In the genomic region with DNA sequence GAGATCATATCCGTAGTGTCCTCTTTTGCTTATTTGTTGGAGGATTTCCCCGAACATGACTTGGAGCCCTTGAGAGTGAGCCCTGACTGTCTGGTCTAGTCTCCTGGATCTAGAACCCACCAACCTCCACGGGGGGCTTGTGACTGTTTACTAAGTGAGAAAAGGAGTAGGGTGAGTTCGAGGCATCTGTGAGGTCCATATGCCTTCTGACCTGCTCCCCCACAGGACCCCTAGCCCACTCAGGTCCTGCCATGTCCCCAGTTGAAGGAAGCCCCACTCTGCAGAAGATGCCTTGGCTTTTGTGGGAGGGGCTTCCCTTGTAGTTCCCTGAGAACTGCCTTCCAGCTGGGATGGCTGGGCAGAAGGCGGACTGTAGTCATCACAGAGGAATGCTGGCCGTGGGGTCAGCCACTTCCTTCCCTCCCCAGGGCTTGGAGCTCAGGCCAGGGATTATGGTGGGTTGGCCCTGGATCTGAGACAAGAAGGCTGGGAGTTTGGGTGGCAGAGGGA, we compare ENCODE assay signal across 8 cellular contexts. TPM values are rescaled to one million over a fixed set of nuclear protein-coding genes. Genes with fewer than 3 reads are reported as not detected.
A peak's percentile ranks its signal among the peaks of the same experiment; 100 is the strongest.
DNase-seq lines count a peak whose midpoint lies in the region; ATAC-seq and TF ChIP-seq lines count a peak whose summit lies in the region.

No MANE protein-coding gene starts in this region.

- no peaks in the 10 kb centered on the region for H3K36me3 Mint-ChIP-seq in activated naive CD4-positive, alpha-beta T cell treated with anti-CD3 and anti-CD28 coated beads, Interleukin-2, amount 50 U/mL, for 72 hours

- CTCF ChIA-PET in HEK293 (lab: Yijun Ruan, JAX): interaction anchor here (0.6 to 7.7 kb wide), 11 partner anchors 9 to 432 kb away, joined by 3 to 140 read pairs (median 5); no protein-coding TSS in a partner anchor

- peaks cover 4% of the 10 kb centered on the region for H3K4me1 ChIP-seq in HEK293 (ENCODE audit: control insufficient read depth, insufficient read depth, low read length)

- intact Hi-C loops in cardiac septum (cut with DNase I) (loop anchor here (2.0 to 5.0 kb wide), 3 partner anchors 87 to 270 kb away; partner anchors contain the start of genes P4HA2 and SLC22A4), posterior vena cava (cut with DNase I) (loop anchor here in 1 of 2 donors (10.0 kb wide), 2 partner anchors 73 to 113 kb away; no protein-coding TSS in a partner anchor)

- no peaks in the 10 kb centered on the region for H3K9me3 ChIP-seq in HEK293 (ENCODE audit: control insufficient read depth, insufficient read depth, low read depth, low read length)

- peak; percentile 94 for DNase-seq in ACHN
- peak in 1 of 2 donors; percentile 6 for DNase-seq in activated naive CD4-positive, alpha-beta T cell treated with anti-CD3 and anti-CD28 coated beads, Interleukin-2, amount 50 U/mL, for 72 hours (ENCODE audit: low spot score in 2 of 2)
- peak; percentile 80 for DNase-seq in cardiac septum (ENCODE audit: low spot score)
- peak; percentile 93 for DNase-seq in posterior vena cava (ENCODE audit: low spot score)
- DNase-seq in NCI-H2227 (lab: John Stamatoyannopoulos, UW; ENCODE audit: unreplicated experiment): no peak

- no peak overlapping the region for H3K4me3 ChIP-seq in HEK293 (ENCODE audit: low read depth, low read length)

- no peak for ATAC-seq in activated naive CD4-positive, alpha-beta T cell treated with anti-CD3 and anti-CD28 coated beads, Interleukin-2, amount 50 U/mL, for 72 hours
- ATAC-seq in GM21360 (IDR thresholded peaks at IDR 0.05; ENCODE audit: unreplicated experiment): no peak
- ATAC-seq in HG03571 (IDR thresholded peaks at IDR 0.05; ENCODE audit: unreplicated experiment): no peak

- in situ Hi-C loops in ACHN (cut with HindIII; ENCODE audit: low pct_ligation_motif_present, low pct_unique_long_range_greater_than_20kb, low sequenced_read_pairs): loop anchor here (25.0 kb wide), 1 partner anchor 110 kb away; no protein-coding TSS in a partner anchor

- H3K27ac Mint-ChIP-seq in activated naive CD4-positive, alpha-beta T cell treated with anti-CD3 and anti-CD28 coated beads, Interleukin-2, amount 50 U/mL, for 72 hours: peak overlapping the region; percentile 94 to 97

- no peak overlapping the region; the same call in 1 of the 2 replicates for H3K27ac ChIP-seq in HEK293 (ENCODE audit: extremely low read depth, low read depth, low read length)

- no peaks in the 10 kb centered on the region for H3K9me3 Mint-ChIP-seq in activated naive CD4-positive, alpha-beta T cell treated with anti-CD3 and anti-CD28 coated beads, Interleukin-2, amount 50 U/mL, for 72 hours

- H3K36me3 ChIP-seq in HEK293 (ENCODE audit: control insufficient read depth in 2 of 2, insufficient read depth in 1 of 2, low read length in 2 of 2): no peaks in the 10 kb centered on the region

- POLR2A ChIA-PET in HEK293 (lab: Yijun Ruan, JAX): interaction anchor here (0.7 to 2.7 kb wide), 5 partner anchors 9 to 204 kb away, joined by 3 to 20 read pairs (median 4); partner anchors contain the start of gene SLC22A4

- no peak for TF ChIP-seq CTCF in HEK293 (tag by site-specific recombination; IDR thresholded peaks at IDR 0.05)

TF ChIP-seq in HEK293, 187 proteins besides CTCF, POLR2A, EP300 and RAD21:
- peak; percentile 53; the same call in 1 of the 2 replicates for TF ChIP-seq ZBTB17 (tag by site-specific recombination; IDR thresholded peaks at IDR 0.05)
- peak; percentile 50; the same call in 1 of the 2 replicates for TF ChIP-seq GLIS2 (tag by site-specific recombination; IDR thresholded peaks at IDR 0.05)
- TF ChIP-seq SCRT1 (tag by site-specific recombination; IDR thresholded peaks at IDR 0.05; ENCODE audit: borderline replicate concordance): no peak
- peak; percentile 45 for TF ChIP-seq ZFHX2 (tag by site-specific recombination; conservative IDR thresholded peaks at IDR 0.05)
- TF ChIP-seq ZBTB48 (tag by site-specific recombination; IDR thresholded peaks at IDR 0.05): peak; percentile 41; the same call in 1 of the 2 replicates
- peak; percentile 52; the same call in 1 of the 2 replicates for TF ChIP-seq EGR2 (tag by site-specific recombination; IDR thresholded peaks at IDR 0.05; ENCODE audit: low read depth)
- peak; percentile 38 for TF ChIP-seq ZIC2 (tag by site-specific recombination; IDR thresholded peaks at IDR 0.05)
- peak; percentile 87 for TF ChIP-seq GLIS1 (tag by site-specific recombination; IDR thresholded peaks at IDR 0.05)
- TF ChIP-seq ZNF221 (tag by site-specific recombination; IDR thresholded peaks at IDR 0.05; ENCODE audit: borderline replicate concordance): no peak
- TF ChIP-seq SP2 (tag by site-specific recombination; IDR thresholded peaks at IDR 0.05): peak; percentile 34; the same call in 1 of the 2 replicates

RNA-seq across cellular contexts. Expression of gene IRF1, which starts 7.0 kb away (rescaled TPM):
- 100 to 1,000 TPM; 107 to 156 TPM for total RNA-seq in activated naive CD4-positive, alpha-beta T cell treated with anti-CD3 and anti-CD28 coated beads, Interleukin-2, amount 50 U/mL, for 72 hours
- total RNA-seq in cardiac septum: 19.9 TPM
- 10 to 100 TPM; 18.7 to 20.5 TPM for total RNA-seq in posterior vena cava

RNA-seq across cellular contexts. Expression of gene IL5, which starts 45.8 kb away (rescaled TPM):
- not detected for total RNA-seq in activated naive CD4-positive, alpha-beta T cell treated with anti-CD3 and anti-CD28 coated beads, Interleukin-2, amount 50 U/mL, for 72 hours
- total RNA-seq in cardiac septum: not detected
- total RNA-seq in posterior vena cava: not detected

RNA-seq across cellular contexts. Expression of gene RAD50, which starts 59.2 kb away (rescaled TPM):
- 10 to 100 TPM; 30.6 to 47.7 TPM for total RNA-seq in activated naive CD4-positive, alpha-beta T cell treated with anti-CD3 and anti-CD28 coated beads, Interleukin-2, amount 50 U/mL, for 72 hours
- total RNA-seq in cardiac septum: 27.7 TPM
- 10 to 100 TPM; 30.3 to 31.3 TPM for total RNA-seq in posterior vena cava
